In genomic region chr20:62127799-62128198, GRCh38 we compare ENCODE assay signal across 20 cellular contexts. TPM values are rescaled to one million over a fixed set of nuclear protein-coding genes. Genes with fewer than 3 reads are reported as not detected.
DNase-seq lines count a peak whose midpoint lies in the region; ATAC-seq and TF ChIP-seq lines count a peak whose summit lies in the region.
"Had no signal": no experiment of that assay in that cellular context is flagged by ENCODE, and none has a peak within 500 bp of the region (broad histone marks: within the 10 kb centered on the region; RNA-seq: fewer than 3 reads in every experiment).

No MANE protein-coding gene starts in this region.

- peaks cover 9% of the 10 kb centered on the region; the same call in 1 of the 2 replicates for H3K79me2 ChIP-seq in H9 (ENCODE audit: insufficient read depth, low read length)

- no peak overlapping the region for H2AK5ac ChIP-seq in H9 (ENCODE audit: insufficient read length, low read length)

- H4K8ac ChIP-seq in H9 (replicated peaks; ENCODE audit: insufficient read length, low read depth, low read length), result no peak overlapping the region

- no peak overlapping the region for H3K4me2 ChIP-seq in H9 (ENCODE audit: insufficient read depth, insufficient read length, low read length)
- H3K4me2 ChIP-seq: PC-9 had no signal

- H3K4ac ChIP-seq in H9 (ENCODE audit: low read depth, low read length), result no peak overlapping the region

- no peak overlapping the region for H2AFZ ChIP-seq in H9 (ENCODE audit: low read length)
- H2AFZ ChIP-seq: GM23248, PC-9 had no signal

- H3K18ac ChIP-seq in H9 (ENCODE audit: insufficient read length, low read depth, low read length), result no peak overlapping the region

- H4K5ac ChIP-seq in H9 (ENCODE audit: insufficient read length, low read depth, low read length), result no peak overlapping the region

- no peak overlapping the region for H4K91ac ChIP-seq in H9 (ENCODE audit: insufficient read length, low read depth, low read length)

- no peak overlapping the region for H2BK5ac ChIP-seq in H9 (ENCODE audit: insufficient read length, low read length)

- H3K56ac ChIP-seq in H9 (ENCODE audit: insufficient read length, low read depth, low read length), result no peak overlapping the region

- H3K27me3 ChIP-seq in H9 (ENCODE audit: insufficient read depth, low read length), result no peaks in the 10 kb centered on the region
- H3K27me3 ChIP-seq: SJCRH30 had no signal

- no peak overlapping the region for H2BK20ac ChIP-seq in H9 (ENCODE audit: low read depth, low read length, poor library complexity, severe bottlenecking)

- H3K4me3 Mint-ChIP-seq in activated naive CD8-positive, alpha-beta T cell treated with anti-CD3 and anti-CD28 coated beads, Interleukin-2, amount 50 U/mL, for 24 hours, result no peak overlapping the region
- H3K4me3 Mint-ChIP-seq in activated naive CD8-positive, alpha-beta T cell treated with anti-CD3 and anti-CD28 coated beads for 36 hours, result no peak overlapping the region
- no peak overlapping the region for H3K4me3 Mint-ChIP-seq in H9
- H3K4me3 Mint-ChIP-seq in glutamatergic neuron (ENCODE audit: unreplicated experiment), result peak overlapping the region; percentile 36
- H3K4me3 Mint-ChIP-seq: CD8-positive, alpha-beta T cell had no signal

- peak overlapping the region; percentile 14 for H3K27ac Mint-ChIP-seq in activated naive CD8-positive, alpha-beta T cell treated with anti-CD3 and anti-CD28 coated beads, Interleukin-2, amount 50 U/mL, for 24 hours
- no peak overlapping the region for H3K27ac Mint-ChIP-seq in activated naive CD8-positive, alpha-beta T cell treated with anti-CD3 and anti-CD28 coated beads for 36 hours
- peak overlapping the region in 2 of 3 experiments; percentile 11 to 28; a peak in 1 of 7 replicates for H3K27ac Mint-ChIP-seq in H9
- peak overlapping the region; percentile 56 for H3K27ac Mint-ChIP-seq in glutamatergic neuron (ENCODE audit: unreplicated experiment)

- ATAC-seq in activated naive CD8-positive, alpha-beta T cell treated with anti-CD3 and anti-CD28 coated beads, Interleukin-2, amount 50 U/mL, for 24 hours, result no peak
- no peak for ATAC-seq in HG03139 (IDR thresholded peaks at IDR 0.05; ENCODE audit: unreplicated experiment)
- no peak for ATAC-seq in HG02970 (IDR thresholded peaks at IDR 0.05; ENCODE audit: low FRiP score, unreplicated experiment)
- ATAC-seq: CD8-positive, alpha-beta T cell; HepG2 had no signal

- H4K20me1 ChIP-seq in H9 (ENCODE audit: control insufficient read depth, insufficient read depth, insufficient read length), result peaks cover 3% of the 10 kb centered on the region

- H3T11ph ChIP-seq in H9 (ENCODE audit: low read length), result no peak overlapping the region

- no peaks in the 10 kb centered on the region for H3K4me1 ChIP-seq in H9 (ENCODE audit: insufficient read depth, low read length)

- no peaks in the 10 kb centered on the region for H3K9me3 ChIP-seq in H9 (ENCODE audit: control insufficient read depth, low read depth, low read length)
- H3K9me3 ChIP-seq: SJCRH30 had no signal

- WGBS in H9 (ENCODE audit: extremely low coverage, insufficient read length, low lambda C conversion rate), result no CpG with 5 or more reads among the region's 6 CpGs

- H3K79me1 ChIP-seq in H9 (ENCODE audit: insufficient read depth, low read depth, low read length, poor library complexity, severe bottlenecking), result peaks cover 17% of the 10 kb centered on the region

- H3K27me3 Mint-ChIP-seq in activated naive CD8-positive, alpha-beta T cell treated with anti-CD3 and anti-CD28 coated beads, Interleukin-2, amount 50 U/mL, for 24 hours, result no peaks in the 10 kb centered on the region
- H3K27me3 Mint-ChIP-seq in activated naive CD8-positive, alpha-beta T cell treated with anti-CD3 and anti-CD28 coated beads for 36 hours, result no peaks in the 10 kb centered on the region
- H3K27me3 Mint-ChIP-seq in H9 (ENCODE audit: low read depth), result no peaks in the 10 kb centered on the region
- H3K27me3 Mint-ChIP-seq in glutamatergic neuron (ENCODE audit: unreplicated experiment), result peaks cover 9% of the 10 kb centered on the region

- H3K23ac ChIP-seq in H9 (ENCODE audit: insufficient read length, low read depth, low read length), result no peak overlapping the region

- H2BK15ac ChIP-seq in H9 (ENCODE audit: low read depth, low read length), result no peak overlapping the region

- peaks cover 4% of the 10 kb centered on the region for H3K23me2 ChIP-seq in H9 (ENCODE audit: insufficient read length, low read depth, low read length, poor library complexity, severe bottlenecking)

- H3K27ac ChIP-seq in H9 (ENCODE audit: insufficient read length, low read depth, low read length), result no peak overlapping the region
- H3K27ac ChIP-seq: GM23248, PC-9, SJCRH30 had no signal

- peaks cover 55% of the 10 kb centered on the region for H3K36me3 Mint-ChIP-seq in activated naive CD8-positive, alpha-beta T cell treated with anti-CD3 and anti-CD28 coated beads, Interleukin-2, amount 50 U/mL, for 24 hours (ENCODE audit: low read depth)
- peaks cover 41% of the 10 kb centered on the region for H3K36me3 Mint-ChIP-seq in activated naive CD8-positive, alpha-beta T cell treated with anti-CD3 and anti-CD28 coated beads for 36 hours
- H3K36me3 Mint-ChIP-seq in H9 (ENCODE audit: insufficient read depth in 1 of 3, low read depth in 3 of 3), result peaks cover 71 to 93% (median 89%) of the 10 kb centered on the region in 3 experiments
- peaks cover 6% of the 10 kb centered on the region for H3K36me3 Mint-ChIP-seq in glutamatergic neuron (ENCODE audit: unreplicated experiment)

- H2BK12ac ChIP-seq in H9 (ENCODE audit: insufficient read length, low read depth, low read length), result no peak overlapping the region

- no peak overlapping the region for H3K14ac ChIP-seq in H9 (ENCODE audit: insufficient read depth, low read length)

- H3K4me1 Mint-ChIP-seq in activated naive CD8-positive, alpha-beta T cell treated with anti-CD3 and anti-CD28 coated beads, Interleukin-2, amount 50 U/mL, for 24 hours, result peaks cover 33% of the 10 kb centered on the region
- peaks cover 37% of the 10 kb centered on the region for H3K4me1 Mint-ChIP-seq in activated naive CD8-positive, alpha-beta T cell treated with anti-CD3 and anti-CD28 coated beads for 36 hours
- H3K4me1 Mint-ChIP-seq in H9 (peaks cover 12 to 13% of the 10 kb centered on the region in 2 experiments), glutamatergic neuron (ENCODE audit: low read depth, unreplicated experiment) (peaks cover 27% of the 10 kb centered on the region)

- no peak overlapping the region for H2BK120ac ChIP-seq in H9 (ENCODE audit: low read depth, low read length, poor library complexity, severe bottlenecking)

- no peaks in the 10 kb centered on the region for H3K9me3 Mint-ChIP-seq in activated naive CD8-positive, alpha-beta T cell treated with anti-CD3 and anti-CD28 coated beads, Interleukin-2, amount 50 U/mL, for 24 hours
- H3K9me3 Mint-ChIP-seq in activated naive CD8-positive, alpha-beta T cell treated with anti-CD3 and anti-CD28 coated beads for 36 hours, result no peaks in the 10 kb centered on the region
- H3K9me3 Mint-ChIP-seq in H9 (no peaks in the 10 kb centered on the region), glutamatergic neuron (ENCODE audit: unreplicated experiment) (peaks cover 7% of the 10 kb centered on the region)
- H3K9me3 Mint-ChIP-seq: CD8-positive, alpha-beta T cell had no signal

- no peak for DNase-seq in activated naive CD8-positive, alpha-beta T cell treated with anti-CD3 and anti-CD28 coated beads, Interleukin-2, amount 50 U/mL, for 24 hours
- no peak for DNase-seq in activated naive CD8-positive, alpha-beta T cell treated with anti-CD3 and anti-CD28 coated beads for 36 hours
- no peak for DNase-seq in H9
- DNase-seq in glutamatergic neuron, result no peak
- no peak for DNase-seq in DMS53 (lab: John Stamatoyannopoulos, UW)
- DNase-seq: CD8-positive, alpha-beta T cell; DND-41; GDM1; GM23248; KG1; NCI-H1048; NCI-H146; NCI-H2081; NCI-H510A; NCI-H774; PC-9; SJCRH30 had no signal

- H3K9ac ChIP-seq in H9 (ENCODE audit: extremely low read depth, insufficient read length, low read length), result no peak overlapping the region
- H3K9ac ChIP-seq: GM23248 had no signal

- TF ChIP-seq CTCF in H9 (conservative IDR thresholded peaks at IDR 0.05) (no peak), glutamatergic neuron (IDR thresholded peaks at IDR 0.05; ENCODE audit: partially characterized antibody, unreplicated experiment) (no peak)

RNA-seq across cellular contexts. Expression of gene LSM14B, which starts 5.5 kb away (rescaled TPM):
- 10 to 100 TPM; 32.8 to 34.5 TPM for total RNA-seq in activated naive CD8-positive, alpha-beta T cell treated with anti-CD3 and anti-CD28 coated beads for 36 hours
- total RNA-seq in H9 (2021) (77.9 and 82.4 TPM in 2 replicates), glutamatergic neuron (ENCODE audit: unreplicated experiment) (73.6 TPM)

RNA-seq across cellular contexts. Expression of gene PSMA7, which starts 15.4 kb away (rescaled TPM):
- total RNA-seq in activated naive CD8-positive, alpha-beta T cell treated with anti-CD3 and anti-CD28 coated beads for 36 hours, result 100 to 1,000 TPM; 362 to 367 TPM
- total RNA-seq in H9 (2021) (332 and 337 TPM in 2 replicates), glutamatergic neuron (ENCODE audit: unreplicated experiment) (289 TPM)

RNA-seq across cellular contexts. Expression of gene SS18L1, which starts 15.8 kb away (rescaled TPM):
- total RNA-seq in activated naive CD8-positive, alpha-beta T cell treated with anti-CD3 and anti-CD28 coated beads for 36 hours, result 10 to 100 TPM; 12.1 to 12.3 TPM
- total RNA-seq in H9 (2021) (18.8 and 22.2 TPM in 2 replicates), glutamatergic neuron (ENCODE audit: unreplicated experiment) (50.4 TPM)

RNA-seq across cellular contexts. Expression of gene MTG2, which starts 55.0 kb away (rescaled TPM):
- 10 to 100 TPM; 36.1 to 39.9 TPM for total RNA-seq in activated naive CD8-positive, alpha-beta T cell treated with anti-CD3 and anti-CD28 coated beads for 36 hours
- 25.1 and 27.7 TPM in 2 replicates for total RNA-seq in H9 (2021)
- 27.1 TPM for total RNA-seq in glutamatergic neuron (ENCODE audit: unreplicated experiment)
